In genomic region chr6:51598171-51598570, GRCh38 we compare ENCODE assay signal across 20 cellular contexts.
"Had no signal": no experiment of that assay in that cellular context is flagged by ENCODE, and none has a peak within 500 bp of the region (broad histone marks: within the 10 kb centered on the region; RNA-seq: fewer than 3 reads in every experiment).

No MANE protein-coding gene starts in this region.

- H3K4me3 ChIP-seq: coronary artery, dorsolateral prefrontal cortex, esophagus muscularis mucosa, gastroesophageal sphincter, heart left ventricle, hepatocyte, left lung, lower lobe of right lung, mucosa of descending colon had no signal

- H3K4me1 ChIP-seq: esophagus muscularis mucosa, foreskin keratinocyte, gastroesophageal sphincter, heart left ventricle, left lung, lower lobe of right lung had no signal

- H3K9me3 ChIP-seq: lower lobe of right lung, mucosa of descending colon had no signal

- H3K4me2 ChIP-seq: hepatocyte had no signal

- H2AFZ ChIP-seq: hepatocyte had no signal

- H3K27me3 ChIP-seq: foreskin keratinocyte, gastroesophageal sphincter, heart left ventricle, hepatocyte, left lung had no signal

- H3K27ac ChIP-seq: coronary artery, dorsolateral prefrontal cortex, esophagus muscularis mucosa, foreskin keratinocyte, gastroesophageal sphincter, heart left ventricle, hepatocyte, left lung, lower lobe of right lung had no signal

- H3K36me3 ChIP-seq: esophagus muscularis mucosa, gastroesophageal sphincter, heart left ventricle, left lung, lower lobe of right lung had no signal

- ATAC-seq: foreskin keratinocyte, gastroesophageal sphincter, heart left ventricle, left lung, mucosa of descending colon had no signal

- DNase-seq: dermis blood vessel endothelial cell; dorsolateral prefrontal cortex; effector CD4-positive, alpha-beta T cell; effector memory CD4-positive, alpha-beta T cell; foreskin keratinocyte; hypothalamus; immature natural killer cell; islet precursor cell; kidney; kidney glomerular epithelial cell; lower lobe of right lung; mesenchymal stem cell; naive B cell had no signal
